Comparison of ENCODE assay signal across 8 cellular contexts in the genomic region with DNA sequence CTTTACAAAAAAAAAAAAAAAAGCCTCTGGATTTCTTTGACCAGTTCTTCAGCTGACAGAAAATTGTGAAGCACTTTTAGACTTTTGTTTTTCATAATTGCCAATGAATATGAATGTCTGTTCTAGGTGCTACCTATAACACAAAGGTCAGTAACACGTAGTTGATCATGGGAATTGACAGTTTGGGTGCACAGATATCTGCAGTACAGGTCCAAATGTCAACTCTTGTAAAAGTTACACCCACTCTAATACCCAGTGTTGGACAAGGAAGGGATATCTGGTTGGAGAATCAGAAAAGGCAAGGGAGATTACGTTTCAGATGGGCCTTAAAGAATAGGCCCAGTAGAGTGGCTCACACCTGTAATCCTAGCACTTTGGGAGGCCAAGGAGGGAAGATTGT. TPM values are rescaled to one million over a fixed set of nuclear protein-coding genes. Genes with fewer than 3 reads are reported as not detected.
DNase-seq lines count a peak whose midpoint lies in the region; ATAC-seq and TF ChIP-seq lines count a peak whose summit lies in the region.

No MANE protein-coding gene starts in this region.

- H3K9me2 ChIP-seq in Loucy (replicated peaks; ENCODE audit: low read depth, low read length) = no peaks in the 10 kb centered on the region

- H3K36me3 Mint-ChIP-seq in nephron progenitor cell (ENCODE audit: low read depth) = peaks cover 34% of the 10 kb centered on the region

- H2AFZ ChIP-seq in Loucy (ENCODE audit: low read length) = no peak overlapping the region

- peak overlapping the region; percentile 36 to 48 for H3K27ac ChIP-seq in coronary artery

- H3K27me3 ChIP-seq in BE2C (no peaks in the 10 kb centered on the region), Loucy (ENCODE audit: insufficient read depth, low read length, poor library complexity, severe bottlenecking) (no peaks in the 10 kb centered on the region)

- peak overlapping the region; percentile 99 for H3K27ac Mint-ChIP-seq in nephron progenitor cell

- peak overlapping the region; percentile 91 for H3K4me3 ChIP-seq in BE2C (ENCODE audit: low read depth, low read length)
- peak overlapping the region; percentile 82 for H3K4me3 ChIP-seq in Loucy (ENCODE audit: low read length, poor library complexity, severe bottlenecking)
- peak overlapping the region; percentile 99 for H3K4me3 ChIP-seq in coronary artery

- peak overlapping the region; percentile 91 for H3K4me2 ChIP-seq in Loucy (ENCODE audit: low read depth, low read length, poor library complexity, severe bottlenecking)

- H4K20me1 ChIP-seq in Loucy (ENCODE audit: insufficient read depth, low read length, poor library complexity, severe bottlenecking) = peaks cover 38% of the 10 kb centered on the region

- no peaks in the 10 kb centered on the region for H3F3A ChIP-seq in Loucy (ENCODE audit: low read depth)

- H3K9me3 ChIP-seq in BE2C (no peaks in the 10 kb centered on the region), Loucy (ENCODE audit: insufficient read depth, low read depth, low read length) (no peaks in the 10 kb centered on the region)

- no peak for ATAC-seq in HG03565 (IDR thresholded peaks at IDR 0.05; ENCODE audit: unreplicated experiment)
- no peak for ATAC-seq in HG02642 (IDR thresholded peaks at IDR 0.05; ENCODE audit: poor library complexity, unreplicated experiment)
- no peak for ATAC-seq in HG03520 (IDR thresholded peaks at IDR 0.05; ENCODE audit: unreplicated experiment)

- H3K4me1 Mint-ChIP-seq in nephron progenitor cell = peaks cover 40% of the 10 kb centered on the region

- TF ChIP-seq CTCF in BE2C (IDR thresholded peaks at IDR 0.05; ENCODE audit: low read depth, low read length) = no peak
- TF ChIP-seq CTCF in Loucy (conservative IDR thresholded peaks at IDR 0.05; ENCODE audit: low read length) = no peak
- no peak for TF ChIP-seq CTCF in coronary artery (IDR thresholded peaks at IDR 0.05)
- no peak for TF ChIP-seq CTCF in nephron progenitor cell (IDR thresholded peaks at IDR 0.05)

- peaks cover 83% of the 10 kb centered on the region for H3K79me2 ChIP-seq in Loucy (ENCODE audit: insufficient read depth, low read length)

- H3K36me3 ChIP-seq in BE2C = no peaks in the 10 kb centered on the region
- no peaks in the 10 kb centered on the region for H3K36me3 ChIP-seq in Loucy (ENCODE audit: insufficient read depth, low read length)

- peaks cover 3% of the 10 kb centered on the region for H3K27me3 Mint-ChIP-seq in nephron progenitor cell (ENCODE audit: low read depth, poor library complexity)

- H3K9ac ChIP-seq in Loucy (ENCODE audit: low read depth, low read length, poor library complexity, severe bottlenecking) = peak overlapping the region; percentile 79

- DNase-seq in BE2C = no peak
- no peak for DNase-seq in coronary artery (ENCODE audit: low spot score)
- DNase-seq in nephron progenitor cell = no peak
- no peak for DNase-seq in NCI-H1092 treated with DMSO at 0.1 percent for 48 hours (lab: John Stamatoyannopoulos, UW)

- no peaks in the 10 kb centered on the region for H3K4me1 ChIP-seq in BE2C
- H3K4me1 ChIP-seq in Loucy (ENCODE audit: insufficient read depth, low read length, poor library complexity, severe bottlenecking) = peaks cover 43% of the 10 kb centered on the region

- H3K4me3 Mint-ChIP-seq in nephron progenitor cell = peak overlapping the region; percentile 89

- peaks cover 30% of the 10 kb centered on the region for H3K9me3 Mint-ChIP-seq in nephron progenitor cell

RNA-seq across cellular contexts. Expression of gene REEP3, which starts 1.8 kb away (rescaled TPM):
- 9.2 TPM for polyA plus RNA-seq in BE2C (2012; ENCODE audit: insufficient read depth, insufficient read length, low read depth)

RNA-seq across cellular contexts. Expression of gene JMJD1C, which starts 57.2 kb away (rescaled TPM):
- polyA plus RNA-seq in BE2C (2012; ENCODE audit: insufficient read depth, insufficient read length, low read depth) = 44.8 TPM
